ENCODE assay signal across 8 cellular contexts in the genomic region with DNA sequence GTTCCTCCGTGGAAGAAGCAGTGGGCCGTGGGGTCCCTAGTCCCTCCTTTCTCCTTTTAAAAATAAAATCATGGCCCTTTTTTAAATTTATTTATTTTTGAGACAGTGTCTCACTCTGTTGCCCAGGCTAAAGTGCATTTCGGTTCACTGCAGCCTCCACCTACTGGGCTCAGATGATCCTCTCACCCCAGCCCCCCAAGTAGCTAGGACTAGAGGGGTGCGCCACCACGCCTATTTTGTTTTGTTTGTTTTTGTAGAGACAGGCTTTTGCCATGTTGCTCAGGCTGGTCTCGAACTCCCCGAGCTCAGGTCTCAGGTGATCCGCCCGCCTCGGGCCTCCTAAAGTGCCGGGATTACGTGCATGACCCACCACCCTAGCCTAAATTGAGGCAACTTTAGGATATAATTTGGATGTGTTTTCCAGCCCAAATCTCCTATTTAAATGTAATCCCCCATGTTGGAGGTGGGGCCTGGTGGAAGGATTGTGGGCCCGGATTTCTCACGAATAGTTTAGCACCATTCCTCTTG.
DNase-seq lines count a peak whose midpoint lies in the region; ATAC-seq and TF ChIP-seq lines count a peak whose summit lies in the region.

No MANE protein-coding gene starts in this region.

- peak; percentile 30 for DNase-seq in NCI-H748 (lab: John Stamatoyannopoulos, UW; ENCODE audit: unreplicated experiment)
- no peak for DNase-seq in NCI-H748 treated with DMSO at 0.1 percent for 48 hours (lab: John Stamatoyannopoulos, UW)
- no peak for DNase-seq in T-helper 2 cell treated with Interferon-gamma antibody and Interleukin-4, amounts not matched to agents 5 μg/mL and 100 μg/mL, for 36 hours (ENCODE audit: low spot score)
- no peak for DNase-seq in fibroblast of pulmonary artery (ENCODE audit: low read depth)
- no peak for DNase-seq in stimulated activated naive CD8-positive, alpha-beta T cell treated with anti-CD3 and anti-CD28 coated beads, Interleukin-15, amount 100 ng/mL, for 72 hours
- DNase-seq in putamen (ENCODE audit: low spot score), result no peak
- no peak for DNase-seq in AML-193 (lab: John Stamatoyannopoulos, UW)

- peaks cover 35% of the 10 kb centered on the region for H3K36me3 Mint-ChIP-seq in T-helper 2 cell treated with Interferon-gamma antibody and Interleukin-4, amounts not matched to agents 5 μg/mL and 100 μg/mL, for 36 hours (ENCODE audit: low read depth)

- peak overlapping the region; percentile 98 for H3K4me3 ChIP-seq in fibroblast of pulmonary artery (replicated peaks; ENCODE audit: low read depth, low read length)

- H3K9me3 Mint-ChIP-seq in T-helper 2 cell treated with Interferon-gamma antibody and Interleukin-4, amounts not matched to agents 5 μg/mL and 100 μg/mL, for 36 hours, result peaks cover 29% of the 10 kb centered on the region
- H3K9me3 Mint-ChIP-seq in stimulated activated naive CD8-positive, alpha-beta T cell treated with anti-CD3 and anti-CD28 coated beads, Interleukin-15, amount 100 ng/mL, for 72 hours, result peaks cover 0 to 5% of the 10 kb centered on the region in 2 donors

- H3K4me1 Mint-ChIP-seq in T-helper 2 cell treated with Interferon-gamma antibody and Interleukin-4, amounts not matched to agents 5 μg/mL and 100 μg/mL, for 36 hours (ENCODE audit: low read depth), result peaks cover 18% of the 10 kb centered on the region
- H3K4me1 Mint-ChIP-seq in stimulated activated naive CD8-positive, alpha-beta T cell treated with anti-CD3 and anti-CD28 coated beads, Interleukin-15, amount 100 ng/mL, for 72 hours, result peaks cover 24% of the 10 kb centered on the region

- H3K4me3 Mint-ChIP-seq in T-helper 2 cell treated with Interferon-gamma antibody and Interleukin-4, amounts not matched to agents 5 μg/mL and 100 μg/mL, for 36 hours, result peak overlapping the region; percentile 99
- peak overlapping the region; percentile 95 to 97 for H3K4me3 Mint-ChIP-seq in stimulated activated naive CD8-positive, alpha-beta T cell treated with anti-CD3 and anti-CD28 coated beads, Interleukin-15, amount 100 ng/mL, for 72 hours

- ATAC-seq in stimulated activated naive CD8-positive, alpha-beta T cell treated with anti-CD3 and anti-CD28 coated beads, Interleukin-15, amount 100 ng/mL, for 72 hours, result no peak
- ATAC-seq in HG02759 (IDR thresholded peaks at IDR 0.05; ENCODE audit: unreplicated experiment), result no peak

- no peak for TF ChIP-seq CTCF in fibroblast of pulmonary artery (IDR thresholded peaks at IDR 0.05; ENCODE audit: low read length, missing control alignments)

- H3K27ac Mint-ChIP-seq in T-helper 2 cell treated with Interferon-gamma antibody and Interleukin-4, amounts not matched to agents 5 μg/mL and 100 μg/mL, for 36 hours, result peak overlapping the region; percentile 98
- peak overlapping the region; percentile 98 to 99 for H3K27ac Mint-ChIP-seq in stimulated activated naive CD8-positive, alpha-beta T cell treated with anti-CD3 and anti-CD28 coated beads, Interleukin-15, amount 100 ng/mL, for 72 hours

- no peaks in the 10 kb centered on the region for H3K27me3 Mint-ChIP-seq in T-helper 2 cell treated with Interferon-gamma antibody and Interleukin-4, amounts not matched to agents 5 μg/mL and 100 μg/mL, for 36 hours (ENCODE audit: low read depth)
- H3K27me3 Mint-ChIP-seq in stimulated activated naive CD8-positive, alpha-beta T cell treated with anti-CD3 and anti-CD28 coated beads, Interleukin-15, amount 100 ng/mL, for 72 hours, result no peaks in the 10 kb centered on the region
